In the genomic region with DNA sequence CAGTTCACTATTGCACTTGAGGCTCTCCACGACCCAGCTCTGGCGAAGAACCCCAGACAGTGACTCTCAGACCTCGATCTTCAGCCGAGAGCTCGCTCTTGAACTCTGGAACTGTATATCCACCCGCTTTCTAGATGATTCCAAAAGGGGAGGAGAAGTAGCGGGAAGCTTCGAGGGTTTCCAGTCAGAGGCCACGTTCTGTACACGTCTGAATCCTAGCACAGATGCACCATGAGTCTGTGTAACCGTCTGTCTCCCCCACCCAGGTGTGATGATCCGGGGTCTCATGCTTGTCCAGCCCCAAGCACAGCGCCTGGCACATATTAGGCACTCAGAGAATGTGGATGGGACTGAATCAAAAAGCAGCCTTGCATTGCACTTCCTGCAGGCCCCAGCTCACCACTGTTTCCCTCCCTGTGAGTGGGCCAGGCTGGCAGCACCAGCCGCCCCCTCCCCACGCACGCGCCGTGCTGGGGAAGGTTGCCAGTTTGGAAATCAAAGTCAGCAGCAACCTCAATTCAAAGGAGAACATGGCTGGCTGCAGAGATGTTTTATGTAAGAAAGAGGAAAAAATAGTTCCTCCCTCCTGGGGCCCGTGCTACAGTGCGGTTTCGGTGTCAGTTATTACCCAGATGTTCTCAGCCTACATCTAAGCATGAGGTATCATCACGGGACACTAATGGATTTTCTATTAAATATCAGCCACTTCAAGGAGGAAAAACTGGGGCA, we compare ENCODE assay signal across 14 cellular contexts. TPM values are rescaled to one million over a fixed set of nuclear protein-coding genes. Genes with fewer than 3 reads are reported as not detected.
DNase-seq lines count a peak whose midpoint lies in the region; ATAC-seq, FAIRE-seq and TF ChIP-seq lines count a peak whose summit lies in the region.
"Had no signal": no experiment of that assay in that cellular context is flagged by ENCODE, and none has a peak within 500 bp of the region (broad histone marks: within the 10 kb centered on the region; RNA-seq: fewer than 3 reads in every experiment).

No MANE protein-coding gene starts in this region.

- H3K27ac ChIP-seq in HepG2 (ENCODE audit: extremely low read length, insufficient read depth, low read length) (no peak overlapping the region), right lobe of liver (no peak overlapping the region), trophoblast cell (ENCODE audit: low read depth, low read length) (no peak overlapping the region), small intestine (ENCODE audit: low read depth in 1 of 2, low read length in 1 of 2) (no peak overlapping the region)
- H3K27ac ChIP-seq: cardiac muscle cell had no signal

- H3K4me3 ChIP-seq in HepG2 (replicated peaks in 1 of 3; ENCODE audit: insufficient read depth in 1 of 3, low read depth in 2 of 3, low read length in 3 of 3), result no peak overlapping the region
- no peak overlapping the region for H3K4me3 ChIP-seq in right lobe of liver
- no peak overlapping the region for H3K4me3 ChIP-seq in trophoblast cell (ENCODE audit: low read depth, low read length)
- no peak overlapping the region for H3K4me3 ChIP-seq in small intestine (ENCODE audit: low read depth in 1 of 2, low read length in 2 of 2)
- H3K4me3 ChIP-seq: cardiac muscle cell had no signal

- FAIRE-seq in HepG2 (lab: Jason Lieb, UNC) (no peak), urothelium cell line (lab: Jason Lieb, UNC) (peak; percentile 20), small intestine (lab: Jason Lieb, UNC) (no peak)

- no peak overlapping the region for H2BK120ac ChIP-seq in trophoblast cell (ENCODE audit: insufficient read depth, low read length, poor library complexity)

- no peak overlapping the region for H4K12ac ChIP-seq in trophoblast cell (ENCODE audit: low read depth, low read length)

- H3K18ac ChIP-seq in trophoblast cell (ENCODE audit: low read length), result no peak overlapping the region

- no peak overlapping the region for H3K4me3 Mint-ChIP-seq in T-helper 17 cell

- no peak overlapping the region for H4K91ac ChIP-seq in trophoblast cell (ENCODE audit: low read depth, low read length)

- H2AFZ ChIP-seq in HepG2 (ENCODE audit: low read length), result no peak overlapping the region
- H2AFZ ChIP-seq in trophoblast cell (ENCODE audit: insufficient read depth, low read length, poor library complexity), result no peak overlapping the region

- no peaks in the 10 kb centered on the region for H3K4me1 Mint-ChIP-seq in T-helper 17 cell

- no peak overlapping the region for H3K23ac ChIP-seq in trophoblast cell (ENCODE audit: low read length)

- H3K36me3 Mint-ChIP-seq in T-helper 17 cell (ENCODE audit: low read depth), result no peaks in the 10 kb centered on the region

- peaks cover 17% of the 10 kb centered on the region for H3K27me3 Mint-ChIP-seq in T-helper 17 cell

- no peak for TF ChIP-seq RAD21 in HepG2 (CRISPR knock-in tag; IDR thresholded peaks at IDR 0.05)

- TF ChIP-seq EP300 in HepG2 (IDR thresholded peaks at IDR 0.05; ENCODE audit: low read depth in 2 of 2, low read length in 2 of 2) (no peak), HepG2 (CRISPR knock-in tag; IDR thresholded peaks at IDR 0.05; ENCODE audit: borderline replicate concordance) (no peak)

- intact Hi-C loops in HepG2 (cut with micrococcal nuclease; ENCODE audit: unreplicated experiment) (no loop called here), right lobe of liver (cut with DNase I) (no loop called here)

- no peak overlapping the region for H3K14ac ChIP-seq in trophoblast cell (ENCODE audit: low read length)

- POLR2A ChIA-PET in HepG2 (lab: Yijun Ruan, JAX), result no interaction called here

- H3K9me3 ChIP-seq in HepG2 (ENCODE audit: low read length) (no peaks in the 10 kb centered on the region), right lobe of liver (no peaks in the 10 kb centered on the region), T-helper 17 cell (ENCODE audit: control insufficient read depth, low read length, poor library complexity, severe bottlenecking) (no peaks in the 10 kb centered on the region), trophoblast cell (ENCODE audit: insufficient read depth, low read depth, low read length) (peaks cover 2% of the 10 kb centered on the region), small intestine (ENCODE audit: control insufficient read depth, low read depth) (no peaks in the 10 kb centered on the region)

- H3K4me2 ChIP-seq in HepG2 (ENCODE audit: low read depth, low read length), result peak overlapping the region; percentile 20; the same call in 1 of the 2 replicates
- H3K4me2 ChIP-seq in trophoblast cell (ENCODE audit: low read length), result no peak overlapping the region

- H3K36me3 ChIP-seq in HepG2 (replicated peaks in 1 of 2; ENCODE audit: control insufficient read depth in 1 of 2, insufficient read depth in 2 of 2, low read length in 2 of 2), result no peaks in the 10 kb centered on the region
- H3K36me3 ChIP-seq in right lobe of liver, result no peaks in the 10 kb centered on the region
- H3K36me3 ChIP-seq in trophoblast cell (ENCODE audit: control insufficient read depth in 1 of 2, insufficient read depth in 2 of 2, low read length in 2 of 2), result no peaks in the 10 kb centered on the region
- no peaks in the 10 kb centered on the region for H3K36me3 ChIP-seq in small intestine (ENCODE audit: control insufficient read depth in 2 of 2, insufficient read depth in 2 of 2, low read length in 2 of 2)
- H3K36me3 ChIP-seq: cardiac muscle cell had no signal

- TF ChIP-seq CTCF in HepG2 (CRISPR knock-in tag; IDR thresholded peaks at IDR 0.05) (no peak), right lobe of liver (IDR thresholded peaks at IDR 0.05) (no peak)

- TF ChIP-seq POLR2A in HepG2 (IDR thresholded peaks at IDR 0.05; ENCODE audit: insufficient read depth in 1 of 2, low read depth in 2 of 2, low read length in 2 of 2), result no peak
- no peak for TF ChIP-seq POLR2A in right lobe of liver (IDR thresholded peaks at IDR 0.05)

- H3K9ac ChIP-seq in HepG2 (ENCODE audit: insufficient read depth, low read depth, low read length) (no peak overlapping the region), trophoblast cell (ENCODE audit: low read length) (no peak overlapping the region)

- no peak overlapping the region for H2BK12ac ChIP-seq in trophoblast cell (ENCODE audit: low read length)

- no peak overlapping the region for H2AK5ac ChIP-seq in trophoblast cell (ENCODE audit: low read length)

- in situ Hi-C loops in HepG2 (cut with HindIII; ENCODE audit: extremely low pct_ligation_motif_present, low pct_unique_long_range_greater_than_20kb), result no loop called here

- H3K27ac Mint-ChIP-seq in T-helper 17 cell, result peak overlapping the region; percentile 32

- H3K79me2 ChIP-seq in HepG2 (ENCODE audit: insufficient read depth, low read length) (no peaks in the 10 kb centered on the region), trophoblast cell (ENCODE audit: control insufficient read depth, insufficient read depth, low read length, poor library complexity) (no peaks in the 10 kb centered on the region)

- H3K79me1 ChIP-seq in trophoblast cell (ENCODE audit: low read length), result no peaks in the 10 kb centered on the region

- H3K4me1 ChIP-seq in HepG2 (ENCODE audit: insufficient read depth, low read length), result peaks cover 38% of the 10 kb centered on the region
- H3K4me1 ChIP-seq in right lobe of liver, result no peaks in the 10 kb centered on the region
- no peaks in the 10 kb centered on the region for H3K4me1 ChIP-seq in trophoblast cell (ENCODE audit: control insufficient read depth in 1 of 2, insufficient read depth in 2 of 2, low read length in 2 of 2)
- H3K4me1 ChIP-seq in small intestine (ENCODE audit: control insufficient read depth in 2 of 2, insufficient read depth in 1 of 2, low read depth in 1 of 2, low read length in 1 of 2), result no peaks in the 10 kb centered on the region

- H3K27me3 ChIP-seq in HepG2 (ENCODE audit: control insufficient read depth in 1 of 2, insufficient read depth in 2 of 2, low read length in 2 of 2) (peaks cover 2 to 5% of the 10 kb centered on the region in 2 experiments; a peak in 1 of 5 replicates), right lobe of liver (no peaks in the 10 kb centered on the region), trophoblast cell (ENCODE audit: insufficient read depth, low read length) (no peaks in the 10 kb centered on the region), small intestine (ENCODE audit: control insufficient read depth in 2 of 2, insufficient read depth in 2 of 2, low read length in 2 of 2) (no peaks in the 10 kb centered on the region)
- H3K27me3 ChIP-seq: cardiac muscle cell had no signal

- DNase-seq in HepG2 (ENCODE audit: low spot score), result no peak
- no peak for DNase-seq in right lobe of liver
- DNase-seq in T-helper 17 cell, result no peak
- no peak for DNase-seq in urothelium cell line (ENCODE audit: low spot score)
- no peak for DNase-seq in trophoblast cell
- DNase-seq in small intestine, result no peak
- DNase-seq: ACHN; activated CD4-positive, alpha-beta T cell treated with anti-CD3 and anti-CD28 coated beads, Interleukin-2, amount 50 U/mL, for 48 hours; effector CD8-positive, alpha-beta T cell; NCI-H1694 treated with DMSO at 0.1 percent for 48 hours; NCI-H510A had no signal

- no peak for ATAC-seq in HepG2
- ATAC-seq in right lobe of liver, result no peak
- peak; percentile 59 for ATAC-seq in HG02981 (IDR thresholded peaks at IDR 0.05; ENCODE audit: unreplicated experiment)
- no peak for ATAC-seq in T-helper 17 cell
- no peak for ATAC-seq in GM21528 (IDR thresholded peaks at IDR 0.05; ENCODE audit: low FRiP score, unreplicated experiment)

- CTCF ChIA-PET in HepG2 (lab: Yijun Ruan, JAX; ENCODE audit: low intra/inter-chr PET ratio, low total read pairs), result no interaction called here

- H4K20me1 ChIP-seq in HepG2 (ENCODE audit: insufficient read depth, low read length), result no peaks in the 10 kb centered on the region

- WGBS in HepG2 (ENCODE audit: low lambda C conversion rate), result 42% methylated on average over 17 of the region's 22 CpGs
- WGBS in right lobe of liver (ENCODE audit: insufficient coverage, low coverage, low lambda C conversion rate, missing lambda C conversion rate), result 75% methylated on average over 18 of the region's 22 CpGs
- no CpG with 5 or more reads among the region's 22 CpGs for WGBS in trophoblast cell (ENCODE audit: extremely low coverage, insufficient coverage, insufficient read length)
- WGBS in small intestine, 3 donors, result 77 to 84% (median 78%) methylated on average over 22 of the region's 22 CpGs

- no peak overlapping the region for H2BK5ac ChIP-seq in trophoblast cell (ENCODE audit: low read depth, low read length, poor library complexity)

- no peak overlapping the region for H3K4ac ChIP-seq in trophoblast cell (ENCODE audit: low read depth, low read length)

- BruUV-seq in HepG2 (replicated peaks; lab: Mats Ljungman, UMichigan), result no TSS peak

- H4K8ac ChIP-seq in trophoblast cell (ENCODE audit: low read depth, low read length), result no peak overlapping the region

RNA-seq across cellular contexts. Expression of gene GRID2IP, which starts 5.7 kb away (rescaled TPM):
- total RNA-seq in HepG2 (2016; rRNA removed; fragmentation: Illumina TruSeq; extraction: Trizol) (not detected in 2 replicates), right lobe of liver (under 1 TPM in 2 of 6 experiments, not detected in 4; 0.05 to 0.07 TPM), T-helper 17 cell (under 1 TPM; 0.17 to 0.18 TPM)
- total RNA-seq in HepG2 (2016; cell fraction: cytosol; rRNA removed; fragmentation: Illumina TruSeq; extraction: Trizol; ENCODE audit: low read depth), result not detected in 2 replicates
- 0.04 TPM in 1 of 2 replicates, not detected in the other for total RNA-seq in HepG2 (2016; cell fraction: insoluble cytoplasmic fraction; rRNA removed; fragmentation: Illumina TruSeq; extraction: Trizol)
- total RNA-seq in HepG2 (2016; cell fraction: membrane; rRNA removed; fragmentation: Illumina TruSeq; extraction: Trizol), result not detected in 2 replicates
- total RNA-seq in HepG2 (2016; cell fraction: nucleus; rRNA removed; fragmentation: Illumina TruSeq; extraction: Trizol), result not detected in 2 replicates
- polyA plus RNA-seq in HepG2 (2011; rRNA removed) (0.03 TPM in 1 of 2 replicates, not detected in the other), small intestine (under 1 TPM in 2 of 3 donors, not detected in 1; 0.22 to 0.34 TPM)
- 0.01 TPM in 1 of 2 replicates, not detected in the other for polyA plus RNA-seq in HepG2 (2011; cell fraction: cytosol; rRNA removed)
- polyA plus RNA-seq in HepG2 (2011; cell fraction: nucleus; rRNA removed), result 0.27 and 0.42 TPM in 2 replicates
- polyA plus RNA-seq in HepG2 (2012), result not detected in 2 replicates
- polyA plus RNA-seq in HepG2 (2016; cell fraction: cytosol; fragmentation: Illumina TruSeq; extraction: Trizol; ENCODE audit: low read depth), result not detected in 2 replicates
- not detected in 2 replicates for polyA plus RNA-seq in HepG2 (2016; cell fraction: insoluble cytoplasmic fraction; fragmentation: Illumina TruSeq; extraction: Trizol; ENCODE audit: low read depth)
- polyA plus RNA-seq in HepG2 (2016; cell fraction: membrane; fragmentation: Illumina TruSeq; extraction: Trizol; ENCODE audit: low read depth), result not detected in 2 replicates
- not detected in 2 replicates for polyA plus RNA-seq in HepG2 (2016; cell fraction: nucleus; fragmentation: Illumina TruSeq; extraction: Trizol; ENCODE audit: insufficient read depth, low read depth)
- polyA minus RNA-seq in HepG2 (2011; rRNA and poly(A)+ RNA removed; ENCODE audit: low replicate concordance), result 0.20 TPM in 1 of 2 replicates, not detected in the other
- not detected in 2 replicates for polyA minus RNA-seq in HepG2 (2011; cell fraction: cytosol; rRNA and poly(A)+ RNA removed)
- polyA minus RNA-seq in HepG2 (2011; cell fraction: nucleus; rRNA and poly(A)+ RNA removed), result 0.13 and 0.25 TPM in 2 replicates
- polyA plus RNA-seq in trophoblast cell (2013), result 0.05 and 0.07 TPM in 2 replicates

RNA-seq across cellular contexts. Expression of gene ZDHHC4, which starts 31.7 kb away (rescaled TPM):
- total RNA-seq in HepG2 (2016; rRNA removed; fragmentation: Illumina TruSeq; extraction: Trizol), result 65.4 and 83.2 TPM in 2 replicates
- total RNA-seq in HepG2 (2016; cell fraction: cytosol; rRNA removed; fragmentation: Illumina TruSeq; extraction: Trizol; ENCODE audit: low read depth), result 226 and 246 TPM in 2 replicates
- total RNA-seq in HepG2 (2016; cell fraction: insoluble cytoplasmic fraction; rRNA removed; fragmentation: Illumina TruSeq; extraction: Trizol), result 68.5 and 81.1 TPM in 2 replicates
- total RNA-seq in HepG2 (2016; cell fraction: membrane; rRNA removed; fragmentation: Illumina TruSeq; extraction: Trizol), result 224 and 257 TPM in 2 replicates
- total RNA-seq in HepG2 (2016; cell fraction: nucleus; rRNA removed; fragmentation: Illumina TruSeq; extraction: Trizol), result 64.6 and 66.3 TPM in 2 replicates
- polyA plus RNA-seq in HepG2 (2011; rRNA removed), result 164 and 188 TPM in 2 replicates
- polyA plus RNA-seq in HepG2 (2011; cell fraction: cytosol; rRNA removed), result 211 and 259 TPM in 2 replicates
- polyA plus RNA-seq in HepG2 (2011; cell fraction: nucleus; rRNA removed), result 123 and 147 TPM in 2 replicates
- polyA plus RNA-seq in HepG2 (2012), result 113 and 117 TPM in 2 replicates
- polyA plus RNA-seq in HepG2 (2016; cell fraction: cytosol; fragmentation: Illumina TruSeq; extraction: Trizol; ENCODE audit: low read depth), result 267 and 344 TPM in 2 replicates
- 67.4 and 79.0 TPM in 2 replicates for polyA plus RNA-seq in HepG2 (2016; cell fraction: insoluble cytoplasmic fraction; fragmentation: Illumina TruSeq; extraction: Trizol; ENCODE audit: low read depth)
- polyA plus RNA-seq in HepG2 (2016; cell fraction: membrane; fragmentation: Illumina TruSeq; extraction: Trizol; ENCODE audit: low read depth), result 232 and 277 TPM in 2 replicates
- 95.8 and 95.9 TPM in 2 replicates for polyA plus RNA-seq in HepG2 (2016; cell fraction: nucleus; fragmentation: Illumina TruSeq; extraction: Trizol; ENCODE audit: insufficient read depth, low read depth)
- 201 and 369 TPM in 2 replicates for polyA minus RNA-seq in HepG2 (2011; rRNA and poly(A)+ RNA removed; ENCODE audit: low replicate concordance)
- 60.4 and 76.0 TPM in 2 replicates for polyA minus RNA-seq in HepG2 (2011; cell fraction: cytosol; rRNA and poly(A)+ RNA removed)
- 68.5 and 88.6 TPM in 2 replicates for polyA minus RNA-seq in HepG2 (2011; cell fraction: nucleus; rRNA and poly(A)+ RNA removed)
- 10 to 100 TPM; 27.9 to 48.5 (median 36.9) TPM for total RNA-seq in right lobe of liver
- total RNA-seq in T-helper 17 cell, result 10 to 100 TPM; 19.1 to 20.6 TPM
- polyA plus RNA-seq in trophoblast cell (2013), result 46.6 and 49.4 TPM in 2 replicates
- 10 to 100 TPM; 34.0 to 41.4 (median 38.6) TPM for polyA plus RNA-seq in small intestine

RNA-seq across cellular contexts. Expression of gene INTS15, which starts 44.3 kb away (rescaled TPM):
- total RNA-seq in HepG2 (2016; rRNA removed; fragmentation: Illumina TruSeq; extraction: Trizol) (8.7 and 16.3 TPM in 2 replicates), right lobe of liver (10 to 100 TPM; 10.2 to 16.6 (median 14.0) TPM), T-helper 17 cell (10 to 100 TPM; 50.5 to 50.7 TPM)
- 6.0 and 7.2 TPM in 2 replicates for total RNA-seq in HepG2 (2016; cell fraction: cytosol; rRNA removed; fragmentation: Illumina TruSeq; extraction: Trizol; ENCODE audit: low read depth)
- 9.9 and 14.0 TPM in 2 replicates for total RNA-seq in HepG2 (2016; cell fraction: insoluble cytoplasmic fraction; rRNA removed; fragmentation: Illumina TruSeq; extraction: Trizol)
- 11.2 and 14.4 TPM in 2 replicates for total RNA-seq in HepG2 (2016; cell fraction: membrane; rRNA removed; fragmentation: Illumina TruSeq; extraction: Trizol)
- total RNA-seq in HepG2 (2016; cell fraction: nucleus; rRNA removed; fragmentation: Illumina TruSeq; extraction: Trizol), result 11.9 and 12.9 TPM in 2 replicates
- polyA plus RNA-seq in HepG2 (2011; rRNA removed) (23.3 and 25.7 TPM in 2 replicates), small intestine (10 to 100 TPM; 15.0 to 16.5 (median 16.2) TPM)
- 20.5 and 21.6 TPM in 2 replicates for polyA plus RNA-seq in HepG2 (2011; cell fraction: cytosol; rRNA removed)
- polyA plus RNA-seq in HepG2 (2011; cell fraction: nucleus; rRNA removed), result 35.7 and 36.4 TPM in 2 replicates
- polyA plus RNA-seq in HepG2 (2012), result 15.0 and 22.4 TPM in 2 replicates
- polyA plus RNA-seq in HepG2 (2016; cell fraction: cytosol; fragmentation: Illumina TruSeq; extraction: Trizol; ENCODE audit: low read depth), result 8.3 and 10.5 TPM in 2 replicates
- polyA plus RNA-seq in HepG2 (2016; cell fraction: insoluble cytoplasmic fraction; fragmentation: Illumina TruSeq; extraction: Trizol; ENCODE audit: low read depth), result 14.6 and 18.9 TPM in 2 replicates
- 17.1 and 18.2 TPM in 2 replicates for polyA plus RNA-seq in HepG2 (2016; cell fraction: membrane; fragmentation: Illumina TruSeq; extraction: Trizol; ENCODE audit: low read depth)
- 25.3 and 31.3 TPM in 2 replicates for polyA plus RNA-seq in HepG2 (2016; cell fraction: nucleus; fragmentation: Illumina TruSeq; extraction: Trizol; ENCODE audit: insufficient read depth, low read depth)
- 22.2 and 22.4 TPM in 2 replicates for polyA minus RNA-seq in HepG2 (2011; rRNA and poly(A)+ RNA removed; ENCODE audit: low replicate concordance)
- 9.6 and 10.0 TPM in 2 replicates for polyA minus RNA-seq in HepG2 (2011; cell fraction: cytosol; rRNA and poly(A)+ RNA removed)
- polyA minus RNA-seq in HepG2 (2011; cell fraction: nucleus; rRNA and poly(A)+ RNA removed), result 11.3 and 12.3 TPM in 2 replicates
- polyA plus RNA-seq in trophoblast cell (2013), result 12.6 and 13.9 TPM in 2 replicates
